1 cellular context compared by ENCODE assay signal in the genomic region with DNA sequence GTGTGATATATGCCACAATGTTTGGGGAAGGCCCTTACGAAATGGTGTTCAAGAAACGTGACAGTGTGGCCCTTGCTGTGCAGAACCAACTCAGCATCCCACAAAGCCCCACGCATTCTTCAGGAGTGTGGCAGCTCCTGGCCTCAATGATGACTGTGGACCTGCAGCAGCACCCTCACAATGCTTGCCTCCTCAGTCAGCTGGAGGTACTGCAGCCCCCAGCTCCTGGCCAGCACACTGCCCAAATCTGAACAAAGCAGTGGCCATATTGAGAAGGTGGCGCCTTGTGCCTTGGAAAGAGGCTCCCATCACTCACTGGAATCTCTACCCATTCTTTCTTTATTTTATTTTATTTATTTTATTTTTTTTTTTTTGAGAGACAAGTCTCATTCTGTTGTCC.
TF ChIP-seq lines count a peak whose summit lies in the region.

No MANE protein-coding gene starts in this region.

TF ChIP-seq in GM12878, 131 proteins besides CTCF, POLR2A, EP300 and RAD21:
- TF ChIP-seq ZNF217 (IDR thresholded peaks at IDR 0.05) (no peak), PRDM15 (CRISPR knock-in tag; IDR thresholded peaks at IDR 0.05) (no peak), CBX5 (IDR thresholded peaks at IDR 0.05; ENCODE audit: low read depth) (no peak), SMAD1 (IDR thresholded peaks at IDR 0.05; ENCODE audit: low read depth, partially characterized antibody) (no peak), NRF1 (conservative IDR thresholded peaks at IDR 0.05; ENCODE audit: low read depth, low read length) (no peak), NKRF (conservative IDR thresholded peaks at IDR 0.05) (no peak), CREB1 (IDR thresholded peaks at IDR 0.05; ENCODE audit: low read depth) (no peak), FOXM1 (IDR thresholded peaks at IDR 0.05; ENCODE audit: low read depth, low read length) (no peak), JUND (IDR thresholded peaks at IDR 0.05; ENCODE audit: low read depth, low read length) (no peak)
- TF ChIP-seq, protein P1, sequence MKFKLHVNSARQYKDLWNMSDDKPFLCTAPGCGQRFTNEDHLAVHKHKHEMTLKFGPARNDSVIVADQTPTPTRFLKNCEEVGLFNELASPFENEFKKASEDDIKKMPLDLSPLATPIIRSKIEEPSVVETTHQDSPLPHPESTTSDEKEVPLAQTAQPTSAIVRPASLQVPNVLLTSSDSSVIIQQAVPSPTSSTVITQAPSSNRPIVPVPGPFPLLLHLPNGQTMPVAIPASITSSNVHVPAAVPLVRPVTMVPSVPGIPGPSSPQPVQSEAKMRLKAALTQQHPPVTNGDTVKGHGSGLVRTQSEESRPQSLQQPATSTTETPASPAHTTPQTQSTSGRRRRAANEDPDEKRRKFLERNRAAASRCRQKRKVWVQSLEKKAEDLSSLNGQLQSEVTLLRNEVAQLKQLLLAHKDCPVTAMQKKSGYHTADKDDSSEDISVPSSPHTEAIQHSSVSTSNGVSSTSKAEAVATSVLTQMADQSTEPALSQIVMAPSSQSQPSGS (IDR thresholded peaks at IDR 0.05; ENCODE audit: low read length), result no peak
- TF ChIP-seq, protein P2, sequence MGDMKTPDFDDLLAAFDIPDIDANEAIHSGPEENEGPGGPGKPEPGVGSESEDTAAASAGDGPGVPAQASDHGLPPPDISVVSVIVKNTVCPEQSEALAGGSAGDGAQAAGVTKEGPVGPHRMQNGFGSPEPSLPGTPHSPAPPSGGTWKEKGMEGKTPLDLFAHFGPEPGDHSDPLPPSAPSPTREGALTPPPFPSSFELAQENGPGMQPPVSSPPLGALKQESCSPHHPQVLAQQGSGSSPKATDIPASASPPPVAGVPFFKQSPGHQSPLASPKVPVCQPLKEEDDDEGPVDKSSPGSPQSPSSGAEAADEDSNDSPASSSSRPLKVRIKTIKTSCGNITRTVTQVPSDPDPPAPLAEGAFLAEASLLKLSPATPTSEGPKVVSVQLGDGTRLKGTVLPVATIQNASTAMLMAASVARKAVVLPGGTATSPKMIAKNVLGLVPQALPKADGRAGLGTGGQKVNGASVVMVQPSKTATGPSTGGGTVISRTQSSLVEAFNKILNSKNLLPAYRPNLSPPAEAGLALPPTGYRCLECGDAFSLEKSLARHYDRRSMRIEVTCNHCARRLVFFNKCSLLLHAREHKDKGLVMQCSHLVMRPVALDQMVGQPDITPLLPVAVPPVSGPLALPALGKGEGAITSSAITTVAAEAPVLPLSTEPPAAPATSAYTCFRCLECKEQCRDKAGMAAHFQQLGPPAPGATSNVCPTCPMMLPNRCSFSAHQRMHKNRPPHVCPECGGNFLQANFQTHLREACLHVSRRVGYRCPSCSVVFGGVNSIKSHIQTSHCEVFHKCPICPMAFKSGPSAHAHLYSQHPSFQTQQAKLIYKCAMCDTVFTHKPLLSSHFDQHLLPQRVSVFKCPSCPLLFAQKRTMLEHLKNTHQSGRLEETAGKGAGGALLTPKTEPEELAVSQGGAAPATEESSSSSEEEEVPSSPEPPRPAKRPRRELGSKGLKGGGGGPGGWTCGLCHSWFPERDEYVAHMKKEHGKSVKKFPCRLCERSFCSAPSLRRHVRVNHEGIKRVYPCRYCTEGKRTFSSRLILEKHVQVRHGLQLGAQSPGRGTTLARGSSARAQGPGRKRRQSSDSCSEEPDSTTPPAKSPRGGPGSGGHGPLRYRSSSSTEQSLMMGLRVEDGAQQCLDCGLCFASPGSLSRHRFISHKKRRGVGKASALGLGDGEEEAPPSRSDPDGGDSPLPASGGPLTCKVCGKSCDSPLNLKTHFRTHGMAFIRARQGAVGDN (IDR thresholded peaks at IDR 0.05), result no peak
- TF ChIP-seq, protein P3, sequence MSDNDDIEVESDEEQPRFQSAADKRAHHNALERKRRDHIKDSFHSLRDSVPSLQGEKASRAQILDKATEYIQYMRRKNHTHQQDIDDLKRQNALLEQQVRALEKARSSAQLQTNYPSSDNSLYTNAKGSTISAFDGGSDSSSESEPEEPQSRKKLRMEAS (IDR thresholded peaks at IDR 0.05; ENCODE audit: low read depth, low read length), result no peak
